8 cellular contexts compared by ENCODE assay signal in genomic region chr15:76905013-76905839, GRCh38. TPM values are rescaled to one million over a fixed set of nuclear protein-coding genes. Genes with fewer than 3 reads are reported as not detected.
DNase-seq lines count a peak whose midpoint lies in the region; ATAC-seq and TF ChIP-seq lines count a peak whose summit lies in the region.

Gene SCAPER (minus strand): TSS chr15:76905340. CDS start chr15:76883817, 21,523 bp downstream.

- H3K4me1 ChIP-seq in cardiac muscle cell (ENCODE audit: low read depth) (peaks cover 18% of the 10 kb centered on the region), parathyroid adenoma (peaks cover 4% of the 10 kb centered on the region), tibial artery (peaks cover 0 to 28% (median 23%) of the 10 kb centered on the region in 4 donors)

- H3K4me2 ChIP-seq in parathyroid adenoma (ENCODE audit: low read length) = peak within 1 kb of the TSS; percentile 87

- H3K79me2 ChIP-seq in parathyroid adenoma = peaks cover 4% of the 10 kb centered on the region

- peak; percentile 65 for DNase-seq in NCI-H1105 treated with DMSO at 0.1 percent for 48 hours (lab: John Stamatoyannopoulos, UW)
- peak; percentile 70 to 89 for DNase-seq in SW 1271 (lab: John Stamatoyannopoulos, UW)
- DNase-seq in activated naive CD8-positive, alpha-beta T cell treated with anti-CD3 and anti-CD28 coated beads, Interleukin-2, amount 50 U/mL, for 16 hours (ENCODE audit: low read depth, low spot score) = peak; percentile 77
- DNase-seq in cardiac muscle cell (ENCODE audit: low read depth in 1 of 2, low spot score in 1 of 2) = peak; percentile 90 to 95
- DNase-seq in tibial artery = peak; percentile 92 to 95

- peak within 1 kb of the TSS; percentile 95 for H2AFZ ChIP-seq in parathyroid adenoma

- H3K4me3 ChIP-seq in cardiac muscle cell (peak within 1 kb of the TSS; percentile 78), parathyroid adenoma (ENCODE audit: low read depth, low read length) (peak within 1 kb of the TSS; percentile 82), tibial artery (peak within 1 kb of the TSS; percentile 94 to 97)

- H3K9me3 ChIP-seq in cardiac muscle cell (ENCODE audit: low read depth) (no peaks in the 10 kb centered on the region), parathyroid adenoma (ENCODE audit: control insufficient read depth, low read length) (no peaks in the 10 kb centered on the region), tibial artery (no peaks in the 10 kb centered on the region)

- intact Hi-C loops in tibial artery (cut with DNase I; ENCODE audit: low total_unique reads) = no loop called here

- peak; percentile 59 for TF ChIP-seq POLR2A in GM10847 (IDR thresholded peaks at IDR 0.05; ENCODE audit: extremely low read depth, insufficient read length)

- peak within 1 kb of the TSS; percentile 91 for H3K27ac ChIP-seq in cardiac muscle cell
- peak within 1 kb of the TSS; percentile 93 for H3K27ac ChIP-seq in parathyroid adenoma
- peak within 1 kb of the TSS; percentile 92 to 96 for H3K27ac ChIP-seq in tibial artery

- peak within 1 kb of the TSS; percentile 46 for H3K9ac ChIP-seq in parathyroid adenoma

- no peaks in the 10 kb centered on the region for H3K27me3 ChIP-seq in cardiac muscle cell
- no peaks in the 10 kb centered on the region for H3K27me3 ChIP-seq in parathyroid adenoma (ENCODE audit: control insufficient read depth, insufficient read depth, low read length)
- no peaks in the 10 kb centered on the region for H3K27me3 ChIP-seq in tibial artery

- TF ChIP-seq CTCF in cardiac muscle cell (IDR thresholded peaks at IDR 0.05; ENCODE audit: low read depth, low read length) = no peak
- TF ChIP-seq CTCF in parathyroid adenoma (IDR thresholded peaks at IDR 0.05) = no peak
- TF ChIP-seq CTCF in tibial artery (IDR thresholded peaks at IDR 0.05) = peak in 1 of 2 experiments; percentile 5

- ATAC-seq in HG02623 (IDR thresholded peaks at IDR 0.05; ENCODE audit: unreplicated experiment) = peak; percentile 83

- H3K36me3 ChIP-seq in cardiac muscle cell = no peaks in the 10 kb centered on the region
- H3K36me3 ChIP-seq in parathyroid adenoma (ENCODE audit: control insufficient read depth, insufficient read depth, low read length) = no peaks in the 10 kb centered on the region
- no peaks in the 10 kb centered on the region for H3K36me3 ChIP-seq in tibial artery

RNA-seq across cellular contexts. Expression of gene SCAPER, which starts in this region (rescaled TPM):
- 17.9 and 27.0 TPM in 2 replicates for total RNA-seq in cardiac muscle cell
- polyA plus RNA-seq in cardiac muscle cell = 35.7 and 36.8 TPM in 2 replicates

Comparison
In these comparisons a context has a peak if more than half of its experiments do, and no peak if none do; other contexts are left out.
1. Peak in every context shown above with its lines: DNase-seq, ATAC-seq, H3K4me3 ChIP-seq and H3K27ac ChIP-seq.